ENCODE assay signal across 22 cellular contexts in genomic region chr2:176291335-176291734, GRCh38. TPM values are rescaled to one million over a fixed set of nuclear protein-coding genes. Genes with fewer than 3 reads are reported as not detected.
DNase-seq lines count a peak whose midpoint lies in the region; ATAC-seq and TF ChIP-seq lines count a peak whose summit lies in the region.
"Had no signal": no experiment of that assay in that cellular context is flagged by ENCODE, and none has a peak within 500 bp of the region (broad histone marks: within the 10 kb centered on the region; RNA-seq: fewer than 3 reads in every experiment).

No MANE protein-coding gene starts in this region.

- no peak overlapping the region for H3K4me3 Mint-ChIP-seq in CD4-positive, alpha-beta T cell
- no peak overlapping the region for H3K4me3 Mint-ChIP-seq in activated CD8-positive, alpha-beta T cell treated with anti-CD3 and anti-CD28 coated beads, Interleukin-2, amount 10 ng/mL, durations not matched to agents 7 days and 5 days
- H3K4me3 Mint-ChIP-seq: activated CD4-positive, alpha-beta memory T cell treated with anti-CD3 and anti-CD28 coated beads for 36 hours had no signal

- intact Hi-C loops in CD4-positive, alpha-beta T cell (cut with DNase I, micrococcal nuclease) = no loop called here

- H3K9me3 Mint-ChIP-seq in CD4-positive, alpha-beta T cell = no peaks in the 10 kb centered on the region
- no peaks in the 10 kb centered on the region for H3K9me3 Mint-ChIP-seq in activated CD8-positive, alpha-beta T cell treated with anti-CD3 and anti-CD28 coated beads, Interleukin-2, amount 10 ng/mL, durations not matched to agents 7 days and 5 days (ENCODE audit: insufficient read depth)
- H3K9me3 Mint-ChIP-seq: activated CD4-positive, alpha-beta memory T cell treated with anti-CD3 and anti-CD28 coated beads for 36 hours; CD4-positive, CD25-positive, alpha-beta regulatory T cell had no signal

- peaks cover 4% of the 10 kb centered on the region for H3K36me3 Mint-ChIP-seq in CD4-positive, alpha-beta T cell (ENCODE audit: low read depth)
- peaks cover 6% of the 10 kb centered on the region for H3K36me3 Mint-ChIP-seq in activated CD8-positive, alpha-beta T cell treated with anti-CD3 and anti-CD28 coated beads, Interleukin-2, amount 10 ng/mL, durations not matched to agents 7 days and 5 days (ENCODE audit: low read depth)

- peaks cover 44% of the 10 kb centered on the region for H3K4me1 Mint-ChIP-seq in CD4-positive, alpha-beta T cell (ENCODE audit: low read depth)
- peaks cover 24% of the 10 kb centered on the region for H3K4me1 Mint-ChIP-seq in activated CD8-positive, alpha-beta T cell treated with anti-CD3 and anti-CD28 coated beads, Interleukin-2, amount 10 ng/mL, durations not matched to agents 7 days and 5 days (ENCODE audit: low read depth)

- no peaks in the 10 kb centered on the region for H3K27me3 Mint-ChIP-seq in CD4-positive, alpha-beta T cell
- no peaks in the 10 kb centered on the region for H3K27me3 Mint-ChIP-seq in activated CD8-positive, alpha-beta T cell treated with anti-CD3 and anti-CD28 coated beads, Interleukin-2, amount 10 ng/mL, durations not matched to agents 7 days and 5 days (ENCODE audit: low read depth)
- H3K27me3 Mint-ChIP-seq: activated CD4-positive, alpha-beta memory T cell treated with anti-CD3 and anti-CD28 coated beads for 36 hours; CD4-positive, CD25-positive, alpha-beta regulatory T cell had no signal

- POLR2A ChIA-PET in CD4-positive, alpha-beta T cell (lab: Charles Lee) = no interaction called here
- POLR2A ChIA-PET in activated CD8-positive, alpha-beta T cell treated with anti-CD3 and anti-CD28 coated beads, Interleukin-2, amount 10 ng/mL, durations not matched to agents 7 days and 5 days (lab: Charles Lee) = no interaction called here

- DNase-seq in NCI-H510A treated with DMSO at 0.1 percent for 48 hours (lab: John Stamatoyannopoulos, UW) (peak; percentile 60), NCI-H510A (lab: John Stamatoyannopoulos, UW) (no peak), NCI-H524 treated with DMSO at 0.1 percent for 48 hours (lab: John Stamatoyannopoulos, UW) (no peak)
- DNase-seq in CD4-positive, alpha-beta T cell = no peak
- no peak for DNase-seq in activated CD8-positive, alpha-beta T cell treated with anti-CD3 and anti-CD28 coated beads, Interleukin-2, amount 10 ng/mL, durations not matched to agents 7 days and 5 days
- DNase-seq: activated CD4-positive, alpha-beta memory T cell treated with anti-CD3 and anti-CD28 coated beads for 36 hours; activated effector memory CD4-positive, alpha-beta T cell treated with anti-CD3 and anti-CD28 coated beads, Interleukin-2, amount 50 U/mL, for 16 hours; body of pancreas; GOT3; Kasumi-1; left ventricle myocardium inferior; NCI-H526 treated with DMSO at 0.1 percent for 48 hours; Peyer's patch; stomach; SW 1271 had no signal

- peak overlapping the region; percentile 34 for H3K27ac Mint-ChIP-seq in CD4-positive, alpha-beta T cell
- peak overlapping the region; percentile 71 for H3K27ac Mint-ChIP-seq in activated CD8-positive, alpha-beta T cell treated with anti-CD3 and anti-CD28 coated beads, Interleukin-2, amount 10 ng/mL, durations not matched to agents 7 days and 5 days

- no peak for TF ChIP-seq CTCF in CD4-positive, alpha-beta T cell (IDR thresholded peaks at IDR 0.05)

- no peak overlapping the region for H3K27ac ChIP-seq in CD4-positive, alpha-beta T cell (ENCODE audit: low read depth, low read length)
- H3K27ac ChIP-seq: adrenal gland, body of pancreas, left ventricle myocardium inferior, Peyer's patch, stomach, thyroid gland, vagina had no signal

- CTCF ChIA-PET in CD4-positive, alpha-beta T cell (lab: Charles Lee) = no interaction called here
- CTCF ChIA-PET in activated CD8-positive, alpha-beta T cell treated with anti-CD3 and anti-CD28 coated beads, Interleukin-2, amount 10 ng/mL, durations not matched to agents 7 days and 5 days (lab: Charles Lee) = no interaction called here

- no peaks in the 10 kb centered on the region for H3K9me3 ChIP-seq in CD4-positive, alpha-beta T cell (ENCODE audit: control insufficient read depth, low read length)
- H3K9me3 ChIP-seq: adrenal gland, body of pancreas, left ventricle myocardium inferior, Peyer's patch, stomach, thyroid gland, vagina had no signal

- H3K27me3 ChIP-seq in CD4-positive, alpha-beta T cell (ENCODE audit: control insufficient read depth, insufficient read depth, low read length) = no peaks in the 10 kb centered on the region
- H3K27me3 ChIP-seq: adrenal gland, body of pancreas, Peyer's patch, stomach, thyroid gland, vagina had no signal

- ATAC-seq in CD4-positive, alpha-beta T cell (ENCODE audit: poor library complexity) = no peak
- ATAC-seq in GM21825 (IDR thresholded peaks at IDR 0.05; ENCODE audit: unreplicated experiment) (peak; percentile 10), GM19023 (IDR thresholded peaks at IDR 0.05; ENCODE audit: unreplicated experiment) (no peak), GM18870 (IDR thresholded peaks at IDR 0.05; ENCODE audit: unreplicated experiment) (no peak)
- no peak for ATAC-seq in activated CD8-positive, alpha-beta T cell treated with anti-CD3 and anti-CD28 coated beads, Interleukin-2, amount 10 ng/mL, durations not matched to agents 7 days and 5 days
- ATAC-seq: body of pancreas had no signal

RNA-seq across cellular contexts. Expression of gene MTX2, which starts 22.1 kb away (rescaled TPM):
- 1 to 10 TPM; 5.0 to 5.2 TPM for total RNA-seq in CD4-positive, alpha-beta T cell
- 10 to 100 TPM; 10.1 to 11.4 TPM for total RNA-seq in activated CD8-positive, alpha-beta T cell treated with anti-CD3 and anti-CD28 coated beads, Interleukin-2, amount 10 ng/mL, durations not matched to agents 7 days and 5 days
